In the genomic region with DNA sequence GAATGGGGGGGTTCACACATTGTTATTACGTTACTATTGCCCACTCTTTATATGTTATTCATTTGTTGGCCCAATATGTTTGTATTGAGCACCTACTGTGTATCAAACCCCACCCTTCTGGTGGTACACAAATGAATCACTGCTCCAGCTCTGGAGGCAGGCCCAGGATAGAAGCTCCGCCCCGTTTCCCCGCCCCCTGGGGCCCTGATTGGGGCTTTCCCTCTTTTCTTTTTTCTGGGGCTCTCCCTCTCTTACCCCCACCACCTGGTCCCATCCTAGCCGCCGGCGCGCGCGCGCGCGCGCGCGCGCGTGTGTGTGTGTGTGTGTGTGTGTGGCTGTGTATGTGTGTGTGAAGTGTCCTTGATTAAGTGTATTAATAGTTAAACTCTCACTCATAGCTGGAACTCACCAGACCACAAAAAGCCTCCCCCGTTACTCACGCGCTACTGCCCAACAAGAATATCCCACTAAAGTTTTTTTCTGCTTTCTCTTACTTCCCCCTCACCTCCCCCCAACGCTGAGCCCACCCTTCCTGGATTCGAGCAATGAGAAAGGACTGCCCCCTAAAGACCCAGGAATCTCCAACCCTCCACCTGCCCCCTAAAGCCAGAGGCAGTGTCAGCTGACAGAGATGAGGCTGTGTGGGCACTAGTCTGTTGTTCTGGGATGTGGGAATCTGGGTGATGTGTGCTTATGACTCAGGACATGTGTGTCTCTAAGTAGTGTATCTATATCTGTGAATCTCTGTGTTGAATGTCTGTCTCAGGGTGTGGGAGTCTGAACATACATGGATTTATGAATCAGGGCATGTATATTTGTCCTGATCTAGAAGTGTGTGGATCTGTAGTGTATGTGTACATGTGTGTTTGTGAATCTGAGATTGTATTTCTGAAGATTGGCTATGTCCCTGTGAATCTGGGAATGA, we compare ENCODE assay signal across 8 cellular contexts. TPM values are rescaled to one million over a fixed set of nuclear protein-coding genes. Genes with fewer than 3 reads are reported as not detected.
A peak's percentile ranks its signal among the peaks of the same experiment; 100 is the strongest.
DNase-seq lines count a peak whose midpoint lies in the region; ATAC-seq and TF ChIP-seq lines count a peak whose summit lies in the region.

No MANE protein-coding gene starts in this region.

- peaks cover 49% of the 10 kb centered on the region for H3K27me3 Mint-ChIP-seq in activated naive CD4-positive, alpha-beta T cell treated with anti-CD3 and anti-CD28 coated beads for 36 hours (ENCODE audit: low read depth)

- CTCF ChIA-PET in activated naive CD4-positive, alpha-beta T cell treated with anti-CD3 and anti-CD28 coated beads for 36 hours (lab: Charles Lee): interaction anchor here (0.7 to 2.9 kb wide), 5 partner anchors 18 to 313 kb away, joined by 3 to 9 read pairs (median 3); no protein-coding TSS in a partner anchor

- TF ChIP-seq CTCF in OCI-LY3 (IDR thresholded peaks at IDR 0.05; ENCODE audit: low read depth, low read length): no peak
- no peak for TF ChIP-seq CTCF in neural cell (IDR thresholded peaks at IDR 0.05; ENCODE audit: poor library complexity, severe bottlenecking)
- no peak for TF ChIP-seq CTCF in transverse colon (IDR thresholded peaks at IDR 0.05)

- H3K4me3 ChIP-seq in OCI-LY3 (ENCODE audit: low read length): peak overlapping the region; percentile 88
- H3K4me3 ChIP-seq in neural cell (ENCODE audit: low read length): peak overlapping the region; percentile 87
- peak overlapping the region in 1 of 4 donors; percentile 91 for H3K4me3 ChIP-seq in transverse colon

- no peaks in the 10 kb centered on the region for H3K9me3 Mint-ChIP-seq in activated naive CD4-positive, alpha-beta T cell treated with anti-CD3 and anti-CD28 coated beads for 36 hours

- no peak overlapping the region for H3K4me3 Mint-ChIP-seq in activated naive CD4-positive, alpha-beta T cell treated with anti-CD3 and anti-CD28 coated beads for 36 hours

- H3K9me3 ChIP-seq in OCI-LY3 (ENCODE audit: insufficient read depth, low read length) (no peaks in the 10 kb centered on the region), neural cell (ENCODE audit: low read length) (no peaks in the 10 kb centered on the region), transverse colon (no peaks in the 10 kb centered on the region)

- 17 to 48% methylated on average over 19 to 23 of the region's 23 CpGs for WGBS in transverse colon (ENCODE audit: low coverage in 1 of 2), 2 donors

- peaks cover 51% of the 10 kb centered on the region for H4K20me1 ChIP-seq in OCI-LY3 (ENCODE audit: insufficient read depth, low read length)
- H4K20me1 ChIP-seq in neural cell (ENCODE audit: insufficient read depth): no peaks in the 10 kb centered on the region

- peak; percentile 90 for DNase-seq in A172 (ENCODE audit: low spot score)
- peak; percentile 82 for DNase-seq in activated naive CD4-positive, alpha-beta T cell treated with anti-CD3 and anti-CD28 coated beads for 36 hours
- DNase-seq in foreskin melanocyte: peak; percentile 94
- peak; percentile 87 for DNase-seq in transverse colon

- no peaks in the 10 kb centered on the region for H3K36me3 Mint-ChIP-seq in activated naive CD4-positive, alpha-beta T cell treated with anti-CD3 and anti-CD28 coated beads for 36 hours (ENCODE audit: low read depth)

- H3K4me1 ChIP-seq in OCI-LY3 (ENCODE audit: low read length) (peaks cover 57% of the 10 kb centered on the region), transverse colon (peaks cover 44 to 85% (median 79%) of the 10 kb centered on the region in 4 donors)

- ATAC-seq in GM18517 (IDR thresholded peaks at IDR 0.05; ENCODE audit: unreplicated experiment) (peak; percentile 40), HG02973 (IDR thresholded peaks at IDR 0.05; ENCODE audit: unreplicated experiment) (peak; percentile 40)

- TF ChIP-seq EP300 in neural cell (conservative IDR thresholded peaks at IDR 0.05; ENCODE audit: poor library complexity, severe bottlenecking): no peak
- no peak for TF ChIP-seq EP300 in transverse colon (IDR thresholded peaks at IDR 0.05; ENCODE audit: low read depth)

- H3K9ac ChIP-seq in OCI-LY3 (ENCODE audit: low read length): peak overlapping the region; percentile 72
- peak overlapping the region; percentile 47 for H3K9ac ChIP-seq in neural cell (ENCODE audit: low read length)

- H3K79me2 ChIP-seq in OCI-LY3 (ENCODE audit: low read length) (peaks cover 96% of the 10 kb centered on the region), neural cell (replicated peaks; ENCODE audit: insufficient read depth, low read length) (peaks cover 52% of the 10 kb centered on the region)

- TF ChIP-seq POLR2A in transverse colon (IDR thresholded peaks at IDR 0.05): no peak

- H3K4me2 ChIP-seq in OCI-LY3 (ENCODE audit: low read length) (peak overlapping the region; percentile 98), neural cell (ENCODE audit: low read length) (peak overlapping the region; percentile 21)

- H3K4me1 Mint-ChIP-seq in activated naive CD4-positive, alpha-beta T cell treated with anti-CD3 and anti-CD28 coated beads for 36 hours (ENCODE audit: low read depth): peaks cover 31% of the 10 kb centered on the region

- no peaks in the 10 kb centered on the region for H3K9me2 ChIP-seq in neural cell (ENCODE audit: insufficient read depth, low read length)

- in situ Hi-C loops in transverse colon (cut with MboI; ENCODE audit: low pct_ligation_motif_present in 1 of 4, low pct_unique_long_range_greater_than_20kb in 1 of 4, low sequenced_read_pairs in 3 of 4): no loop called here

- TF ChIP-seq RAD21 in neural cell (conservative IDR thresholded peaks at IDR 0.05): no peak

- peaks cover 2% of the 10 kb centered on the region; the same call in 1 of the 2 replicates for H3K27me3 ChIP-seq in OCI-LY3 (ENCODE audit: low read depth, low read length)
- peaks cover 22% of the 10 kb centered on the region for H3K27me3 ChIP-seq in neural cell (ENCODE audit: insufficient read depth, low read depth, low read length)
- H3K27me3 ChIP-seq in transverse colon: no peaks in the 10 kb centered on the region

- H3K36me3 ChIP-seq in OCI-LY3 (replicated peaks; ENCODE audit: low read depth, low read length) (peaks cover 6% of the 10 kb centered on the region), neural cell (ENCODE audit: insufficient read depth, low read length) (no peaks in the 10 kb centered on the region), transverse colon (no peaks in the 10 kb centered on the region)

- peak overlapping the region; percentile 87 for H3K27ac ChIP-seq in OCI-LY3 (ENCODE audit: low read length)
- H3K27ac ChIP-seq in neural cell (ENCODE audit: low read length): peak overlapping the region; percentile 41
- peak overlapping the region; percentile 91 to 96 (median 93) for H3K27ac ChIP-seq in transverse colon

- H2AFZ ChIP-seq in OCI-LY3 (ENCODE audit: low read depth, low read length) (no peak overlapping the region), neural cell (ENCODE audit: low read depth, low read length) (no peak overlapping the region)

- intact Hi-C loops in activated naive CD4-positive, alpha-beta T cell treated with anti-CD3 and anti-CD28 coated beads for 36 hours (cut with micrococcal nuclease): loop anchor here (1.0 kb wide), 1 partner anchor 16 kb away; no protein-coding TSS in a partner anchor
- intact Hi-C loops in transverse colon (cut with DNase I; ENCODE audit: low total_unique reads): no loop called here

- no peak overlapping the region for H3K27ac Mint-ChIP-seq in activated naive CD4-positive, alpha-beta T cell treated with anti-CD3 and anti-CD28 coated beads for 36 hours

- no peaks in the 10 kb centered on the region for H3F3A ChIP-seq in neural cell (ENCODE audit: insufficient read depth, low read length, poor library complexity, severe bottlenecking)

TF ChIP-seq in neural cell, 6 proteins besides CTCF, POLR2A, EP300 and RAD21:
- TF ChIP-seq MXI1 (conservative IDR thresholded peaks at IDR 0.05; ENCODE audit: poor library complexity, severe bottlenecking) (no peak), TAF1 (IDR thresholded peaks at IDR 0.05; ENCODE audit: low read depth) (no peak), SMC3 (conservative IDR thresholded peaks at IDR 0.05; ENCODE audit: poor library complexity) (no peak), POLR2AphosphoS5 (IDR thresholded peaks at IDR 0.05) (no peak), EZH2 (IDR thresholded peaks at IDR 0.05; ENCODE audit: borderline replicate concordance, insufficient read depth, low read length, poor library complexity, severe bottlenecking) (no peak)
- TF ChIP-seq, protein P1, sequence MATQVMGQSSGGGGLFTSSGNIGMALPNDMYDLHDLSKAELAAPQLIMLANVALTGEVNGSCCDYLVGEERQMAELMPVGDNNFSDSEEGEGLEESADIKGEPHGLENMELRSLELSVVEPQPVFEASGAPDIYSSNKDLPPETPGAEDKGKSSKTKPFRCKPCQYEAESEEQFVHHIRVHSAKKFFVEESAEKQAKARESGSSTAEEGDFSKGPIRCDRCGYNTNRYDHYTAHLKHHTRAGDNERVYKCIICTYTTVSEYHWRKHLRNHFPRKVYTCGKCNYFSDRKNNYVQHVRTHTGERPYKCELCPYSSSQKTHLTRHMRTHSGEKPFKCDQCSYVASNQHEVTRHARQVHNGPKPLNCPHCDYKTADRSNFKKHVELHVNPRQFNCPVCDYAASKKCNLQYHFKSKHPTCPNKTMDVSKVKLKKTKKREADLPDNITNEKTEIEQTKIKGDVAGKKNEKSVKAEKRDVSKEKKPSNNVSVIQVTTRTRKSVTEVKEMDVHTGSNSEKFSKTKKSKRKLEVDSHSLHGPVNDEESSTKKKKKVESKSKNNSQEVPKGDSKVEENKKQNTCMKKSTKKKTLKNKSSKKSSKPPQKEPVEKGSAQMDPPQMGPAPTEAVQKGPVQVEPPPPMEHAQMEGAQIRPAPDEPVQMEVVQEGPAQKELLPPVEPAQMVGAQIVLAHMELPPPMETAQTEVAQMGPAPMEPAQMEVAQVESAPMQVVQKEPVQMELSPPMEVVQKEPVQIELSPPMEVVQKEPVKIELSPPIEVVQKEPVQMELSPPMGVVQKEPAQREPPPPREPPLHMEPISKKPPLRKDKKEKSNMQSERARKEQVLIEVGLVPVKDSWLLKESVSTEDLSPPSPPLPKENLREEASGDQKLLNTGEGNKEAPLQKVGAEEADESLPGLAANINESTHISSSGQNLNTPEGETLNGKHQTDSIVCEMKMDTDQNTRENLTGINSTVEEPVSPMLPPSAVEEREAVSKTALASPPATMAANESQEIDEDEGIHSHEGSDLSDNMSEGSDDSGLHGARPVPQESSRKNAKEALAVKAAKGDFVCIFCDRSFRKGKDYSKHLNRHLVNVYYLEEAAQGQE (IDR thresholded peaks at IDR 0.05; ENCODE audit: borderline replicate concordance): no peak
TF ChIP-seq in neural cell: peak in this region for 0.

RNA-seq across cellular contexts. Expression of a gene that starts 4.0 kb away (rescaled TPM):
- 162 and 189 TPM in 2 replicates for total RNA-seq in A172 (2014; rRNA removed; shearing (Covaris generic))
- 1 to 10 TPM; 1.2 to 1.7 TPM for total RNA-seq in activated naive CD4-positive, alpha-beta T cell treated with anti-CD3 and anti-CD28 coated beads for 36 hours
- polyA plus RNA-seq in neural cell: 24.4 and 38.0 TPM in 2 replicates
- polyA minus RNA-seq in neural cell: 37.0 and 40.1 TPM in 2 replicates
- total RNA-seq in transverse colon: 10 to 100 TPM; 26.5 to 50.7 (median 36.2) TPM

Comparison
In these comparisons a context has a peak if more than half of its experiments do, and no peak if none do; other contexts are left out.
1. H3K27ac ChIP-seq: peak in every context shown above with its lines; median percentile 93 in transverse colon; 87 in OCI-LY3; 41 in neural cell.
2. RNA of a gene that starts 4.0 kb away (total RNA-seq): 162 to 189 TPM in A172 and 26.5 to 50.7 TPM in transverse colon; 1.2 to 1.7 TPM in activated naive CD4-positive, alpha-beta T cell treated with anti-CD3 and anti-CD28 coated beads for 36 hours; every median in the first group is over 10 times any median in the second.
3. Peak in every context shown above with its lines, with median percentiles within 50 percentile points of each other: DNase-seq.